ENCODE assay signal across 11 cellular contexts in genomic region chr5:111929892-111930291, GRCh38.
DNase-seq lines count a peak whose midpoint lies in the region; ATAC-seq and TF ChIP-seq lines count a peak whose summit lies in the region.
"Had no signal": no experiment of that assay in that cellular context is flagged by ENCODE, and none has a peak within 500 bp of the region (broad histone marks: within the 10 kb centered on the region; RNA-seq: fewer than 3 reads in every experiment).

No MANE protein-coding gene starts in this region.

- DNase-seq in Right ventricle myocardium inferior (ENCODE audit: missing footprints) (no peak), right atrium auricular region (ENCODE audit: low spot score) (no peak), SKM-1 treated with dmso at 0.1 percent for 144 hours (lab: John Stamatoyannopoulos, UW; ENCODE audit: unreplicated experiment) (peak; percentile 79), foreskin fibroblast (peak; percentile 97), aorta (no peak), NCI-H1092 treated with DMSO at 0.1 percent for 48 hours (lab: John Stamatoyannopoulos, UW) (no peak), gastrocnemius medialis (no peak)
- DNase-seq: activated CD4-positive, alpha-beta T cell treated with anti-CD3 and anti-CD28 coated beads, Interleukin-2, amount 10 ng/mL, durations not matched to agents 7 days and 5 days; activated naive CD4-positive, alpha-beta T cell treated with anti-CD3 and anti-CD28 coated beads, Interleukin-2, amount 50 U/mL, for 16 hours had no signal

- WGBS in aorta, 2 donors = 75 to 78% methylated on average over 1 of the region's 1 CpG

- H3K9me3 ChIP-seq in right atrium auricular region (no peaks in the 10 kb centered on the region), aorta (ENCODE audit: control insufficient read depth, low read length) (no peaks in the 10 kb centered on the region), gastrocnemius medialis (no peaks in the 10 kb centered on the region)
- H3K9me3 ChIP-seq: SJSA1 had no signal

- in situ Hi-C loops in gastrocnemius medialis (cut with MboI; ENCODE audit: low sequenced_read_pairs in 4 of 4) = no loop called here

- ATAC-seq in Right ventricle myocardium inferior (peak; percentile 73), aorta (ENCODE audit: low FRiP score) (peak; percentile 57), gastrocnemius medialis (no peak), HG02870 (IDR thresholded peaks at IDR 0.05; ENCODE audit: unreplicated experiment) (no peak)

- TF ChIP-seq POLR2A in gastrocnemius medialis (IDR thresholded peaks at IDR 0.05) = no peak

- TF ChIP-seq CTCF in right atrium auricular region (IDR thresholded peaks at IDR 0.05) = no peak
- no peak for TF ChIP-seq CTCF in foreskin fibroblast (IDR thresholded peaks at IDR 0.05; ENCODE audit: low read depth, low read length)
- TF ChIP-seq CTCF in gastrocnemius medialis (IDR thresholded peaks at IDR 0.05 in 4 of 5, conservative IDR thresholded peaks at IDR 0.05 in 1 of 5) = no peak

- H3K36me3 ChIP-seq in right atrium auricular region (no peaks in the 10 kb centered on the region), aorta (ENCODE audit: control insufficient read depth in 1 of 2, insufficient read depth in 2 of 2, low read length in 1 of 2) (no peaks in the 10 kb centered on the region), gastrocnemius medialis (no peaks in the 10 kb centered on the region)
- H3K36me3 ChIP-seq: SJSA1 had no signal

- H3K27ac ChIP-seq in right atrium auricular region (no peak overlapping the region), aorta (ENCODE audit: low read depth in 1 of 2, low read length in 2 of 2) (no peak overlapping the region), gastrocnemius medialis (no peak overlapping the region)
- H3K27ac ChIP-seq: SJSA1 had no signal

- H3K27me3 ChIP-seq in right atrium auricular region (no peaks in the 10 kb centered on the region), aorta (ENCODE audit: control insufficient read depth in 1 of 2, insufficient read depth in 2 of 2, low read length in 1 of 2) (no peaks in the 10 kb centered on the region), gastrocnemius medialis (no peaks in the 10 kb centered on the region)
- H3K27me3 ChIP-seq: SJSA1 had no signal

- H3K4me3 ChIP-seq in right atrium auricular region (no peak overlapping the region), foreskin fibroblast (ENCODE audit: low read depth in 1 of 2, low read length in 2 of 2) (no peak overlapping the region), aorta (ENCODE audit: low read length in 2 of 2) (no peak overlapping the region), gastrocnemius medialis (no peak overlapping the region)
- H3K4me3 ChIP-seq: SJSA1 had no signal

- intact Hi-C loops in Right ventricle myocardium inferior (cut with DNase I) (no loop called here), aorta (cut with DNase I) (no loop called here), gastrocnemius medialis (cut with DNase I; ENCODE audit: low total_unique reads) (no loop called here)

- H3K4me1 ChIP-seq in right atrium auricular region = peaks cover 0 to 12% of the 10 kb centered on the region in 2 donors
- H3K4me1 ChIP-seq in aorta (ENCODE audit: control insufficient read depth in 1 of 2, insufficient read depth in 2 of 2, low read length in 2 of 2) = peaks cover 0 to 7% of the 10 kb centered on the region in 2 donors
- H3K4me1 ChIP-seq in gastrocnemius medialis = peaks cover 0 to 2% of the 10 kb centered on the region in 2 donors

Comparison
In these comparisons a context has a peak if more than half of its experiments do, and no peak if none do; other contexts are left out.
1. ATAC-seq: peak in Right ventricle myocardium inferior (single experiment) and aorta (single experiment); none in gastrocnemius medialis (0 of 2) and HG02870 (single experiment).
2. DNase-seq: peak in SKM-1 treated with dmso at 0.1 percent for 144 hours (single experiment) and foreskin fibroblast (2 of 2); none in Right ventricle myocardium inferior (single experiment), right atrium auricular region (single experiment), aorta (0 of 2), NCI-H1092 treated with DMSO at 0.1 percent for 48 hours (single experiment) and gastrocnemius medialis (0 of 2).